12 cellular contexts compared by ENCODE assay signal in genomic region chrX:10104958-10105658, GRCh38. TPM values are rescaled to one million over a fixed set of nuclear protein-coding genes. Genes with fewer than 3 reads are reported as not detected.
DNase-seq lines count a peak whose midpoint lies in the region; ATAC-seq and TF ChIP-seq lines count a peak whose summit lies in the region.
"Had no signal": no experiment of that assay in that cellular context is flagged by ENCODE, and none has a peak within 500 bp of the region (broad histone marks: within the 10 kb centered on the region; RNA-seq: fewer than 3 reads in every experiment).

No MANE protein-coding gene starts in this region.

- POLR2A ChIA-PET in CD4-positive, alpha-beta memory T cell (lab: Charles Lee; ENCODE audit: partially characterized antibody): no interaction called here
- POLR2A ChIA-PET in GM10248 (lab: Yijun Ruan, JAX): no interaction called here

- TF ChIP-seq CTCF in heart right ventricle (IDR thresholded peaks at IDR 0.05): no peak
- TF ChIP-seq CTCF in sigmoid colon (IDR thresholded peaks at IDR 0.05): no peak
- no peak for TF ChIP-seq CTCF in GM10248 (IDR thresholded peaks at IDR 0.05; ENCODE audit: control extremely low read depth, extremely low read depth, low read depth, missing control alignments)

- H3K4me1 ChIP-seq in CD4-positive, alpha-beta memory T cell (ENCODE audit: insufficient read depth, low read length): peaks cover 63% of the 10 kb centered on the region
- H3K4me1 ChIP-seq in heart right ventricle (peaks cover 0 to 49% (median 21%) of the 10 kb centered on the region in 9 donors), sigmoid colon (peaks cover 0 to 56% (median 38%) of the 10 kb centered on the region in 4 donors)

- H3K4me3 ChIP-seq in CD4-positive, alpha-beta memory T cell (ENCODE audit: low read length in 2 of 2): no peak overlapping the region
- H3K4me3 ChIP-seq in heart right ventricle: no peak overlapping the region
- H3K4me3 ChIP-seq in sigmoid colon: no peak overlapping the region

- no peak for DNase-seq in CD4-positive, alpha-beta memory T cell
- peak; percentile 17 for DNase-seq in amniotic epithelial cell (ENCODE audit: low read depth)
- no peak for DNase-seq in heart right ventricle
- DNase-seq in sigmoid colon: peak; percentile 75
- no peak for DNase-seq in GM10248 (ENCODE audit: extremely low spot score)
- DNase-seq in inferior parietal cortex (ENCODE audit: extremely low spot score): no peak
- DNase-seq: activated T-cell treated with anti-CD3 and anti-CD28 coated beads, Interleukin-2, amount 50 U/mL, for 4 hours; erythroblast; MV-4-11 had no signal

- H3K4me3 Mint-ChIP-seq in CD4-positive, alpha-beta memory T cell: no peak overlapping the region
- H3K4me3 Mint-ChIP-seq: activated T-cell treated with anti-CD3 and anti-CD28 coated beads, Interleukin-2, amount 50 U/mL, for 4 hours had no signal

- H3K9me3 Mint-ChIP-seq in CD4-positive, alpha-beta memory T cell: no peaks in the 10 kb centered on the region
- H3K9me3 Mint-ChIP-seq: activated T-cell treated with anti-CD3 and anti-CD28 coated beads, Interleukin-2, amount 50 U/mL, for 4 hours had no signal

- peak overlapping the region in 6 of 7 donors; percentile 34 to 92 (median 42) for H3K27ac Mint-ChIP-seq in CD4-positive, alpha-beta memory T cell

- no peak overlapping the region for H3K27ac ChIP-seq in CD4-positive, alpha-beta memory T cell (ENCODE audit: low read depth, low read length)
- H3K27ac ChIP-seq in heart right ventricle (peak overlapping the region in 7 of 10 donors; percentile 9 to 60 (median 35)), sigmoid colon (peak overlapping the region; percentile 69 to 78 (median 77))
- H3K27ac ChIP-seq: VCaP had no signal

- TF ChIP-seq EP300 in sigmoid colon (IDR thresholded peaks at IDR 0.05): peak in 2 of 4 donors; percentile 57 to 86

- H3K27me3 Mint-ChIP-seq in CD4-positive, alpha-beta memory T cell: no peaks in the 10 kb centered on the region

- H3K36me3 Mint-ChIP-seq in CD4-positive, alpha-beta memory T cell: peaks cover 0 to 6% of the 10 kb centered on the region in 2 donors

- H3K27me3 ChIP-seq in CD4-positive, alpha-beta memory T cell (ENCODE audit: insufficient read depth, low read length): no peaks in the 10 kb centered on the region
- no peaks in the 10 kb centered on the region for H3K27me3 ChIP-seq in heart right ventricle
- no peaks in the 10 kb centered on the region for H3K27me3 ChIP-seq in sigmoid colon

- CTCF ChIA-PET in CD4-positive, alpha-beta memory T cell (lab: Charles Lee; ENCODE audit: partially characterized antibody): interaction anchor here (1.5 to 3.1 kb wide), 2 partner anchors 11 to 15 kb away, joined by 3 to 17 read pairs; no protein-coding TSS in a partner anchor
- CTCF ChIA-PET in GM10248 (lab: Yijun Ruan, JAX): interaction anchor here (1.2 to 4.1 kb wide), 2 partner anchors 15 to 110 kb away, joined by 4 to 18 read pairs; no protein-coding TSS in a partner anchor

- intact Hi-C loops in CD4-positive, alpha-beta memory T cell (cut with micrococcal nuclease): no loop called here
- intact Hi-C loops in heart right ventricle (cut with DNase I) (loop anchor here in 1 of 10 donors (5.0 kb wide), 1 partner anchor 88 kb away; no protein-coding TSS in a partner anchor), sigmoid colon (cut with DNase I) (no loop called here)

- H3K4me1 Mint-ChIP-seq in CD4-positive, alpha-beta memory T cell: peaks cover 12 to 71% (median 42%) of the 10 kb centered on the region in 4 donors

- peak in 7 of 8 donors; percentile 40 to 80 (median 60) for ATAC-seq in heart right ventricle
- no peak for ATAC-seq in GM18907 (IDR thresholded peaks at IDR 0.05; ENCODE audit: unreplicated experiment)
- no peak for ATAC-seq in GM21381 (IDR thresholded peaks at IDR 0.05; ENCODE audit: unreplicated experiment)
- ATAC-seq: activated T-cell treated with anti-CD3 and anti-CD28 coated beads, Interleukin-2, amount 50 U/mL, for 4 hours had no signal

- TF ChIP-seq POLR2A in sigmoid colon (IDR thresholded peaks at IDR 0.05): no peak

- no peaks in the 10 kb centered on the region for H3K36me3 ChIP-seq in CD4-positive, alpha-beta memory T cell (ENCODE audit: insufficient read depth, low read length)
- peaks cover 0 to 25% (median 5%) of the 10 kb centered on the region in 9 donors for H3K36me3 ChIP-seq in heart right ventricle
- no peaks in the 10 kb centered on the region for H3K36me3 ChIP-seq in sigmoid colon

- H3K9me3 ChIP-seq in CD4-positive, alpha-beta memory T cell (ENCODE audit: control insufficient read depth in 1 of 2, low read length in 2 of 2): no peaks in the 10 kb centered on the region
- H3K9me3 ChIP-seq in heart right ventricle (no peaks in the 10 kb centered on the region), sigmoid colon (no peaks in the 10 kb centered on the region)

- 54 to 57% methylated on average over 10 of the region's 10 CpGs for WGBS in heart right ventricle, 2 donors
- WGBS in sigmoid colon, 2 donors: 75 to 87% methylated on average over 10 of the region's 10 CpGs

RNA-seq across cellular contexts. Expression of gene CLCN4, which starts 51.7 kb away (rescaled TPM):
- total RNA-seq in CD4-positive, alpha-beta memory T cell: under 1 TPM; 0.28 to 0.29 TPM
- not detected for polyA plus RNA-seq in CD4-positive, alpha-beta memory T cell
- total RNA-seq in heart right ventricle (10 to 100 TPM; 24.2 to 44.9 (median 32.9) TPM), sigmoid colon (1 to 10 TPM in 1 of 4 donors, under 1 TPM in 3; 0.66 to 1.1 (median 0.83) TPM)
- polyA plus RNA-seq in heart right ventricle (1 to 10 TPM; 4.0 to 4.4 TPM), sigmoid colon (under 1 TPM; under 0.01 to 0.96 (median 0.69) TPM)

Comparison
In these comparisons a context has a peak if more than half of its experiments do, and no peak if none do; other contexts are left out.
1. DNase-seq: peak in amniotic epithelial cell (single experiment) and sigmoid colon (single experiment); none in CD4-positive, alpha-beta memory T cell (0 of 5), heart right ventricle (0 of 2), GM10248 (single experiment) and inferior parietal cortex (single experiment).
2. ATAC-seq: peak in heart right ventricle (7 of 8); none in GM18907 (single experiment) and GM21381 (single experiment).
3. RNA of gene CLCN4, which starts 51.7 kb away (total RNA-seq): 24.2 to 44.9 TPM in heart right ventricle; 0.66 to 1.1 TPM in sigmoid colon and 0.28 to 0.29 TPM in CD4-positive, alpha-beta memory T cell; every median in the first group is over 10 times any median in the second.